Comparison of ENCODE assay signal across 21 cellular contexts in genomic region chr7:55514546-55515265, GRCh38. TPM values are rescaled to one million over a fixed set of nuclear protein-coding genes. Genes with fewer than 3 reads are reported as not detected.
DNase-seq lines count a peak whose midpoint lies in the region; ATAC-seq and TF ChIP-seq lines count a peak whose summit lies in the region.
"Had no signal": no experiment of that assay in that cellular context is flagged by ENCODE, and none has a peak within 500 bp of the region (broad histone marks: within the 10 kb centered on the region; RNA-seq: fewer than 3 reads in every experiment).

No MANE protein-coding gene starts in this region.

- H3K27ac Mint-ChIP-seq in central memory CD8-positive, alpha-beta T cell (ENCODE audit: low read depth), result peak overlapping the region; percentile 84
- H3K27ac Mint-ChIP-seq in nephron progenitor cell, result peak overlapping the region; percentile 4
- no peak overlapping the region for H3K27ac Mint-ChIP-seq in T-helper 2 cell treated with Interferon-gamma antibody and Interleukin-4, amounts not matched to agents 5 μg/mL and 100 μg/mL, for 36 hours
- H3K27ac Mint-ChIP-seq: activated CD4-positive, alpha-beta memory T cell treated with anti-CD3 and anti-CD28 coated beads, Interleukin-2, amount 10 ng/mL, durations not matched to agents 7 days and 5 days; nephron had no signal

- H3K27me3 Mint-ChIP-seq in central memory CD8-positive, alpha-beta T cell, result no peaks in the 10 kb centered on the region
- H3K27me3 Mint-ChIP-seq in nephron progenitor cell (ENCODE audit: low read depth, poor library complexity), result no peaks in the 10 kb centered on the region
- no peaks in the 10 kb centered on the region for H3K27me3 Mint-ChIP-seq in T-helper 2 cell treated with Interferon-gamma antibody and Interleukin-4, amounts not matched to agents 5 μg/mL and 100 μg/mL, for 36 hours (ENCODE audit: low read depth)
- H3K27me3 Mint-ChIP-seq: activated CD4-positive, alpha-beta memory T cell treated with anti-CD3 and anti-CD28 coated beads, Interleukin-2, amount 10 ng/mL, durations not matched to agents 7 days and 5 days; CD4-positive, alpha-beta memory T cell had no signal

- no peaks in the 10 kb centered on the region for H3K27me3 ChIP-seq in transverse colon
- H3K27me3 ChIP-seq: esophagus muscularis mucosa had no signal

- peaks cover 71% of the 10 kb centered on the region for H3K4me1 Mint-ChIP-seq in central memory CD8-positive, alpha-beta T cell
- H3K4me1 Mint-ChIP-seq in nephron progenitor cell, result no peaks in the 10 kb centered on the region
- H3K4me1 Mint-ChIP-seq in T-helper 2 cell treated with Interferon-gamma antibody and Interleukin-4, amounts not matched to agents 5 μg/mL and 100 μg/mL, for 36 hours (ENCODE audit: low read depth), result peaks cover 27% of the 10 kb centered on the region

- TF ChIP-seq CTCF in GM12865 (IDR thresholded peaks at IDR 0.05; ENCODE audit: insufficient read depth, low read depth, low read length, missing control alignments) (peak; percentile 17), HEK293 (tag by site-specific recombination; IDR thresholded peaks at IDR 0.05) (no peak), nephron progenitor cell (IDR thresholded peaks at IDR 0.05) (no peak), transverse colon (IDR thresholded peaks at IDR 0.05) (no peak)

- 78 to 100% methylated on average over 1 to 5 of the region's 6 CpGs for WGBS in transverse colon (ENCODE audit: low coverage in 1 of 2), 2 donors

- CTCF ChIA-PET in HEK293 (lab: Yijun Ruan, JAX), result no interaction called here

- H3K4me3 Mint-ChIP-seq in central memory CD8-positive, alpha-beta T cell, result no peak overlapping the region
- H3K4me3 Mint-ChIP-seq in nephron progenitor cell, result no peak overlapping the region
- no peak overlapping the region for H3K4me3 Mint-ChIP-seq in T-helper 2 cell treated with Interferon-gamma antibody and Interleukin-4, amounts not matched to agents 5 μg/mL and 100 μg/mL, for 36 hours
- H3K4me3 Mint-ChIP-seq: activated CD4-positive, alpha-beta memory T cell treated with anti-CD3 and anti-CD28 coated beads, Interleukin-2, amount 10 ng/mL, durations not matched to agents 7 days and 5 days; nephron had no signal

- H3K4me3 ChIP-seq in GM12865 (ENCODE audit: low read depth, low read length), result peak overlapping the region; percentile 74
- no peak overlapping the region for H3K4me3 ChIP-seq in HEK293 (ENCODE audit: low read depth, low read length)
- no peak overlapping the region for H3K4me3 ChIP-seq in transverse colon
- H3K4me3 ChIP-seq: esophagus muscularis mucosa had no signal

- intact Hi-C loops in transverse colon (cut with DNase I; ENCODE audit: low total_unique reads), result no loop called here

- H3K9me3 Mint-ChIP-seq in central memory CD8-positive, alpha-beta T cell, result no peaks in the 10 kb centered on the region
- H3K9me3 Mint-ChIP-seq in nephron progenitor cell, result no peaks in the 10 kb centered on the region
- no peaks in the 10 kb centered on the region for H3K9me3 Mint-ChIP-seq in T-helper 2 cell treated with Interferon-gamma antibody and Interleukin-4, amounts not matched to agents 5 μg/mL and 100 μg/mL, for 36 hours
- H3K9me3 Mint-ChIP-seq: activated CD4-positive, alpha-beta memory T cell treated with anti-CD3 and anti-CD28 coated beads, Interleukin-2, amount 10 ng/mL, durations not matched to agents 7 days and 5 days; CD4-positive, alpha-beta memory T cell; nephron had no signal

- in situ Hi-C loops in transverse colon (cut with MboI; ENCODE audit: low pct_ligation_motif_present in 1 of 4, low pct_unique_long_range_greater_than_20kb in 1 of 4, low sequenced_read_pairs in 3 of 4), result no loop called here

- DNase-seq in GM12865 (ENCODE audit: low read depth) (peak; percentile 64), nephron progenitor cell (no peak), AML-193 (lab: John Stamatoyannopoulos, UW) (no peak), EL (no peak), transverse colon (no peak)
- DNase-seq in central memory CD8-positive, alpha-beta T cell (ENCODE audit: low spot score in 2 of 2), result no peak
- no peak for DNase-seq in T-helper 2 cell treated with Interferon-gamma antibody and Interleukin-4, amounts not matched to agents 5 μg/mL and 100 μg/mL, for 36 hours (ENCODE audit: low spot score)
- DNase-seq: activated CD4-positive, alpha-beta memory T cell treated with anti-CD3 and anti-CD28 coated beads, Interleukin-2, amount 10 ng/mL, durations not matched to agents 7 days and 5 days; activated naive CD4-positive, alpha-beta T cell treated with Interleukin-2 at 50 U/mL for 16 hours; activated T-cell treated with anti-CD3 and anti-CD28 coated beads for 4 hours; CD4-positive, alpha-beta memory T cell; DMS53; effector CD4-positive, alpha-beta T cell; IMR-90; OCI-M1; SHP77; stimulated activated naive CD4-positive, alpha-beta T cell; WERI-Rb-1 had no signal

- no peaks in the 10 kb centered on the region for H3K9me3 ChIP-seq in HEK293 (ENCODE audit: control insufficient read depth, insufficient read depth, low read depth, low read length)
- H3K9me3 ChIP-seq in transverse colon, result no peaks in the 10 kb centered on the region
- H3K9me3 ChIP-seq: esophagus muscularis mucosa had no signal

- no peak for ATAC-seq in central memory CD8-positive, alpha-beta T cell (replicated peaks; ENCODE audit: extremely low read depth, poor library complexity, severe bottlenecking)

- H3K36me3 ChIP-seq in HEK293 (ENCODE audit: control insufficient read depth in 2 of 2, insufficient read depth in 1 of 2, low read length in 2 of 2) (peaks cover 0 to 2% of the 10 kb centered on the region in 2 experiments; a peak in 2 of 3 replicates), transverse colon (peaks cover 0 to 17% (median 0%) of the 10 kb centered on the region in 4 donors)

- H3K27ac ChIP-seq in HEK293 (ENCODE audit: extremely low read depth, low read depth, low read length) (no peak overlapping the region), transverse colon (peak overlapping the region in 2 of 4 donors; percentile 56 to 63)
- H3K27ac ChIP-seq: esophagus muscularis mucosa, WERI-Rb-1 had no signal

- H3K4me1 ChIP-seq in HEK293 (ENCODE audit: control insufficient read depth, insufficient read depth, low read length) (no peaks in the 10 kb centered on the region), transverse colon (peaks cover 7 to 11% (median 10%) of the 10 kb centered on the region in 4 donors)

- TF ChIP-seq EP300 in transverse colon (IDR thresholded peaks at IDR 0.05; ENCODE audit: low read depth), result no peak

- peaks cover 26% of the 10 kb centered on the region for H3K36me3 Mint-ChIP-seq in central memory CD8-positive, alpha-beta T cell (ENCODE audit: insufficient read depth)
- peaks cover 15% of the 10 kb centered on the region for H3K36me3 Mint-ChIP-seq in nephron progenitor cell (ENCODE audit: low read depth)
- H3K36me3 Mint-ChIP-seq in T-helper 2 cell treated with Interferon-gamma antibody and Interleukin-4, amounts not matched to agents 5 μg/mL and 100 μg/mL, for 36 hours (ENCODE audit: low read depth), result peaks cover 43% of the 10 kb centered on the region

- POLR2A ChIA-PET in HEK293 (lab: Yijun Ruan, JAX), result no interaction called here

- no peak for TF ChIP-seq POLR2A in transverse colon (IDR thresholded peaks at IDR 0.05)

TF ChIP-seq in HEK293, 187 proteins besides CTCF, POLR2A, EP300 and RAD21:
- TF ChIP-seq ZNF433 (tag by site-specific recombination; IDR thresholded peaks at IDR 0.05; ENCODE audit: low read depth), result no peak
- TF ChIP-seq IKZF3 (tag by site-specific recombination; IDR thresholded peaks at IDR 0.05), result no peak
- peak; percentile 35; the same call in 1 of the 2 replicates for TF ChIP-seq KLF1 (tag by site-specific recombination; IDR thresholded peaks at IDR 0.05)
TF ChIP-seq in HEK293: peak in this region for 1.

RNA-seq across cellular contexts. Expression of gene VOPP1, which starts 57.6 kb away (rescaled TPM):
- total RNA-seq in transverse colon, result 10 to 100 TPM; 22.1 to 79.2 (median 73.9) TPM
